ENCODE assay signal across 1 cellular context in genomic region chr11:1920909-1921575, GRCh38.
TF ChIP-seq lines count a peak whose summit lies in the region.

No MANE protein-coding gene starts in this region.

TF ChIP-seq in A549, 52 proteins besides CTCF, POLR2A, EP300 and RAD21 (continued from another document):
- no peak for TF ChIP-seq RCOR1 (IDR thresholded peaks at IDR 0.05; ENCODE audit: low read depth, low read length)
- TF ChIP-seq ZNF302 (CRISPR knock-in tag; IDR thresholded peaks at IDR 0.05): no peak
- no peak for TF ChIP-seq RARB (CRISPR knock-in tag; IDR thresholded peaks at IDR 0.05)
- TF ChIP-seq KDM1A (IDR thresholded peaks at IDR 0.05; ENCODE audit: low read depth): no peak
- no peak for TF ChIP-seq HES2 (IDR thresholded peaks at IDR 0.05)
- TF ChIP-seq ZSCAN20 (CRISPR knock-in tag; IDR thresholded peaks at IDR 0.05): no peak
- no peak for TF ChIP-seq HOXB5 (CRISPR knock-in tag; IDR thresholded peaks at IDR 0.05)
